ENCODE assay signal across 9 cellular contexts in the genomic region with DNA sequence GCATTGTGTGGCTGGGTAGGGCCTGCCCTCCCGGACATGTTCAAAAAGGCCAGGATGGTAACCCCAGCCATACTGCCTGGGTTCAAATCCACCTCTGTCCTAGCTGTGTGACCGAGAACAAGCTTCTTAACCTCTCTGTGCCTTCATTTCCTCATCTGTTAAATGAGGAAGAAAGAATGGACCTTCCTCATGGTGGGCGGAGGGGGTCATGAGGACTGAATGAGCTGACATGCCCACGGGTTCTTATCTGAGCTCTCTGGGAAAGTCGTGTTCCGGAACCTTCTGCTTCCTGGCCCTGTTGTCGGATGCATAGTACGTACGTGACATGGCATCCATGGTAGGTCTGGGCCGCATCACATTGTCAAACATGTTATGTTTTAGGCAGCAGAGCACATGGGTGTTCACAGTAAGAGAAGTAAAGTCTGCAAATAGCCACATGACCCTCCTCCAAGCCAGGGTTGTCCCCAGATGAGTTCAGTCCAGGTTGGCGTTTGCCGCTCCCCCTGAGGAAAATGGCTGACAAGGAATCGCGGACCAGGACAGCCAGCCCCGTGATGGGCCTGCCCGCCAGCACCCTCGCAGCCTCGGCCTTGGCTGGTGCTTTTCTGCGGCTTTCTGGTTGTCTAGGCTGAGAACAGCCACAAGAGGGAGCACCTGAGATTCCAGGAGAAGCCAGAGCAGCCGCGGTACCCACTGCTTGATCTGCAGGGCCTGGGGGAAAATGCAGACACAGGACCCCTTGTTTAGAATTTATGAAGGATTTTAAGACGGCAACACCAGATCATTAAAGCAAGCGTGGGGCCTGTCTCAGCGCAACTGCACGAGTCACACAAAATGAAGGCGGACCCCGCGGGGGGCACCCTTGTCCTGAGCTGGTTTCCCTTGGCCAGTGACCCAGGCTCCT. TPM values are rescaled to one million over a fixed set of nuclear protein-coding genes. Genes with fewer than 3 reads are reported as not detected.
DNase-seq lines count a peak whose midpoint lies in the region; ATAC-seq and TF ChIP-seq lines count a peak whose summit lies in the region.
"Had no signal": no experiment of that assay in that cellular context is flagged by ENCODE, and none has a peak within 500 bp of the region (broad histone marks: within the 10 kb centered on the region; RNA-seq: fewer than 3 reads in every experiment).

No MANE protein-coding gene starts in this region.

- no peaks in the 10 kb centered on the region for H3K9me3 Mint-ChIP-seq in T-helper 2 cell treated with Interferon-gamma antibody and Interleukin-4, amounts not matched to agents 5 μg/mL and 100 μg/mL, for 36 hours

- H3K27ac ChIP-seq in angular gyrus (ENCODE audit: low read depth, low read length) (peak overlapping the region; percentile 91), right atrium auricular region (no peak overlapping the region)

- H3K27ac Mint-ChIP-seq in T-helper 2 cell treated with Interferon-gamma antibody and Interleukin-4, amounts not matched to agents 5 μg/mL and 100 μg/mL, for 36 hours: no peak overlapping the region

- H3K4me1 ChIP-seq in right atrium auricular region: peaks cover 0 to 6% of the 10 kb centered on the region in 2 donors

- H3K9me3 ChIP-seq in right atrium auricular region: no peaks in the 10 kb centered on the region

- H3K36me3 ChIP-seq in GM06990 (ENCODE audit: control insufficient read depth, insufficient read depth, low read length) (no peaks in the 10 kb centered on the region), right atrium auricular region (no peaks in the 10 kb centered on the region)

- H3K4me1 Mint-ChIP-seq in T-helper 2 cell treated with Interferon-gamma antibody and Interleukin-4, amounts not matched to agents 5 μg/mL and 100 μg/mL, for 36 hours (ENCODE audit: low read depth): peaks cover 1% of the 10 kb centered on the region

- DNase-seq in GM06990 (ENCODE audit: extremely low read depth, insufficient read length) (peak; percentile 51), NCI-H1694 (lab: John Stamatoyannopoulos, UW) (peak; percentile 93), right atrium auricular region (ENCODE audit: low spot score) (peak; percentile 82), renal cortical epithelial cell (ENCODE audit: low read depth) (peak; percentile 58)
- peak; percentile 61 for DNase-seq in T-helper 2 cell treated with Interferon-gamma antibody and Interleukin-4, amounts not matched to agents 5 μg/mL and 100 μg/mL, for 36 hours (ENCODE audit: low spot score)

- no peak overlapping the region for H3K4me3 Mint-ChIP-seq in T-helper 2 cell treated with Interferon-gamma antibody and Interleukin-4, amounts not matched to agents 5 μg/mL and 100 μg/mL, for 36 hours

- H3K4me3 ChIP-seq in GM06990 (replicated peaks; ENCODE audit: low read depth, low read length): no peak overlapping the region
- H3K4me3 ChIP-seq in right atrium auricular region: no peak overlapping the region

- TF ChIP-seq CTCF in GM06990 (IDR thresholded peaks at IDR 0.05; ENCODE audit: insufficient read depth, low read length, poor library complexity, severe bottlenecking) (peak; percentile 92), right atrium auricular region (IDR thresholded peaks at IDR 0.05) (peak; percentile 56 to 90)

- no peaks in the 10 kb centered on the region for H3K27me3 Mint-ChIP-seq in T-helper 2 cell treated with Interferon-gamma antibody and Interleukin-4, amounts not matched to agents 5 μg/mL and 100 μg/mL, for 36 hours (ENCODE audit: low read depth)

- ATAC-seq in GM18502 (IDR thresholded peaks at IDR 0.05; ENCODE audit: poor library complexity, unreplicated experiment): no peak
- no peak for ATAC-seq in HG03354 (IDR thresholded peaks at IDR 0.05; ENCODE audit: poor library complexity, severe bottlenecking, unreplicated experiment)

- H3K27me3 ChIP-seq in GM06990 (replicated peaks; ENCODE audit: control insufficient read depth, insufficient read depth, low read length): no peaks in the 10 kb centered on the region
- no peaks in the 10 kb centered on the region for H3K27me3 ChIP-seq in right atrium auricular region

- no peaks in the 10 kb centered on the region for H3K36me3 Mint-ChIP-seq in T-helper 2 cell treated with Interferon-gamma antibody and Interleukin-4, amounts not matched to agents 5 μg/mL and 100 μg/mL, for 36 hours (ENCODE audit: low read depth)

RNA-seq across cellular contexts. Expression of a gene that starts 2.4 kb away (rescaled TPM):
- under 1 TPM in 1 of 2 donors, not detected in 1; 0.16 TPM for total RNA-seq in right atrium auricular region
- 0.40 TPM in 1 of 2 replicates, not detected in the other for total RNA-seq in renal cortical epithelial cell

RNA-seq across cellular contexts. Expression of a gene that starts 20.6 kb away (rescaled TPM):
- total RNA-seq in right atrium auricular region (not detected), renal cortical epithelial cell (0.25 and 1.9 TPM in 2 replicates)
- total RNA-seq: subcutaneous adipose tissue had no signal

RNA-seq across cellular contexts. Expression of a gene that starts 29.2 kb away (rescaled TPM):
- 10 to 100 TPM in 1 of 2 donors, 1 to 10 TPM in 1; 3.4 to 13.3 TPM for total RNA-seq in right atrium auricular region
- total RNA-seq in renal cortical epithelial cell: 0.35 and 3.3 TPM in 2 replicates

RNA-seq across cellular contexts. Expression of a gene that starts 38.0 kb away (rescaled TPM):
- total RNA-seq in right atrium auricular region (1 to 10 TPM; 2.8 to 5.9 TPM), renal cortical epithelial cell (0.52 and 2.3 TPM in 2 replicates)

RNA-seq across cellular contexts. Expression of a gene that starts 44.4 kb away (rescaled TPM):
- total RNA-seq in right atrium auricular region: 1 to 10 TPM in 1 of 2 donors, under 1 TPM in 1; 0.70 to 2.4 TPM
- 0.25 and 0.87 TPM in 2 replicates for total RNA-seq in renal cortical epithelial cell
